In the genomic region with DNA sequence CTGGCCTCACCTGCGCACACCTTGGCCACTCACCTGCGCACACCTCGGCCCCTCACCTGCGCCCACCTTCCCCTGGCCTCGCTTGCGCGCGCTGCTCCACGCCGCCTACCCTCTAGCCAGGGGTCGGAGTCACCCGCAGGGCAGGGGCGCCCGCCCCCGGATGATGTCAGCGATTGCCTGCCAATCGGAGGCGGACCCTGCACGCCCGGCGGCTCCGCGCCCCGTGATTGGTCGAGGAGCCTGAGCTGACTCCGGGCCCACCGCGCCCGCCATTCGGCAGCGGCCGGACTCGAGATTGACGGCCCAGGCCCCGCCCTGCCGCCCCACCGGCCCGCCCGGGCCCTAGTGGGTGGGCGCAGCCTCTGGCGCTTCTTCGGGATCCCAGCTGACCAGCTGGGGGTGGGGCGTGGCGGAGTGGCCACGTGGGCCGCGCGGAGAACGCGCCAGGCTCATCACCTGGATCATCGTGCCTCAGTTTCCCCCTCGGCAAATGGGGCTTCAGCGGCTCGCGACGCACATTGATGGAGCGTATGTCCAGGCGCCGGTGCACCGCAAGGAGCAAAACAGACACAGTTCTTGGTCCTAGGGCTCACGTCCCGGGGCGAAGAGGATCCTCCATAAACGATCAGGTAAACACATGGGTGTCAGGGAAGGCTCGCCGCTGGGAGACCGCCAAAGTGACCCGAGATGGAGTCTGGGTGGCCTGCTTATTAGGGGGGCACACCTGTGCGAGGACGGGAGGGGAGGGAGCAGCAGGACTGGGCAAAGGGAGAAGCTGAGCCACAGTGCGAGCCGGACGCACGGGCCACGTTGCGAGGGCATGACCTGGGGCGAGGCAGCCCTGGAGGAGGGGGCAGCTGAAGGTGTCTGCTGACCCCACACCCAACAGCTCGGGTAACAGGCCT, we compare ENCODE assay signal across 8 cellular contexts. TPM values are rescaled to one million over a fixed set of nuclear protein-coding genes. Genes with fewer than 3 reads are reported as not detected.
DNase-seq lines count a peak whose midpoint lies in the region; ATAC-seq and TF ChIP-seq lines count a peak whose summit lies in the region.

A gene with protein sequence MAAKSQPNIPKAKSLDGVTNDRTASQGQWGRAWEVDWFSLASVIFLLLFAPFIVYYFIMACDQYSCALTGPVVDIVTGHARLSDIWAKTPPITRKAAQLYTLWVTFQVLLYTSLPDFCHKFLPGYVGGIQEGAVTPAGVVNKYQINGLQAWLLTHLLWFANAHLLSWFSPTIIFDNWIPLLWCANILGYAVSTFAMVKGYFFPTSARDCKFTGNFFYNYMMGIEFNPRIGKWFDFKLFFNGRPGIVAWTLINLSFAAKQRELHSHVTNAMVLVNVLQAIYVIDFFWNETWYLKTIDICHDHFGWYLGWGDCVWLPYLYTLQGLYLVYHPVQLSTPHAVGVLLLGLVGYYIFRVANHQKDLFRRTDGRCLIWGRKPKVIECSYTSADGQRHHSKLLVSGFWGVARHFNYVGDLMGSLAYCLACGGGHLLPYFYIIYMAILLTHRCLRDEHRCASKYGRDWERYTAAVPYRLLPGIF (minus strand): TSS at position 137 of the 905 bp plus-strand sequence. CDS start 3,441 bp downstream, outside the sequence.

- CTCF ChIA-PET in naive thymus-derived CD4-positive, alpha-beta T cell (lab: Charles Lee), result no interaction called here

- peak within 1 kb of the TSS; percentile 89 to 98 (median 94) for H3K4me3 Mint-ChIP-seq in naive thymus-derived CD4-positive, alpha-beta T cell
- H3K4me3 Mint-ChIP-seq in stimulated activated naive B cell treated with anti-CD40 and anti-IgM and Interleukin-4, amounts not matched to agents 10 μg/mL and 1 μg/mL and 100 μg/mL, for 72 hours, result peak within 1 kb of the TSS; percentile 92 to 96

- H3K27me3 Mint-ChIP-seq in naive thymus-derived CD4-positive, alpha-beta T cell, result no peaks in the 10 kb centered on the region
- H3K27me3 Mint-ChIP-seq in stimulated activated naive B cell treated with anti-CD40 and anti-IgM and Interleukin-4, amounts not matched to agents 10 μg/mL and 1 μg/mL and 100 μg/mL, for 72 hours, result no peaks in the 10 kb centered on the region

- H3K27ac Mint-ChIP-seq in naive thymus-derived CD4-positive, alpha-beta T cell, result peak within 1 kb of the TSS; percentile 88 to 99 (median 95)
- H3K27ac Mint-ChIP-seq in stimulated activated naive B cell treated with anti-CD40 and anti-IgM and Interleukin-4, amounts not matched to agents 10 μg/mL and 1 μg/mL and 100 μg/mL, for 72 hours, result peak within 1 kb of the TSS; percentile 93

- POLR2A ChIA-PET in naive thymus-derived CD4-positive, alpha-beta T cell (lab: Charles Lee), result no interaction called here

- peaks cover 0 to 24% (median 23%) of the 10 kb centered on the region in 5 donors for H3K36me3 Mint-ChIP-seq in naive thymus-derived CD4-positive, alpha-beta T cell
- peaks cover 34 to 45% of the 10 kb centered on the region in 2 donors for H3K36me3 Mint-ChIP-seq in stimulated activated naive B cell treated with anti-CD40 and anti-IgM and Interleukin-4, amounts not matched to agents 10 μg/mL and 1 μg/mL and 100 μg/mL, for 72 hours

- H3K36me3 ChIP-seq in naive thymus-derived CD4-positive, alpha-beta T cell (ENCODE audit: control insufficient read depth in 2 of 3, insufficient read depth in 3 of 3, low read length in 3 of 3), result peaks cover 0 to 26% (median 0%) of the 10 kb centered on the region in 3 experiments

- no peaks in the 10 kb centered on the region for H3K27me3 ChIP-seq in naive thymus-derived CD4-positive, alpha-beta T cell (ENCODE audit: control insufficient read depth in 2 of 2, insufficient read depth in 2 of 2, low read length in 2 of 2)

- peaks cover 27 to 37% of the 10 kb centered on the region in 2 donors for H3K4me1 ChIP-seq in naive thymus-derived CD4-positive, alpha-beta T cell (ENCODE audit: control insufficient read depth in 2 of 2, insufficient read depth in 2 of 2, low read length in 2 of 2)

- no peaks in the 10 kb centered on the region for H3K9me3 ChIP-seq in naive thymus-derived CD4-positive, alpha-beta T cell (ENCODE audit: control insufficient read depth in 2 of 3, low read length in 3 of 3)

- DNase-seq in EH (ENCODE audit: low read depth) (peak; percentile 94), GOT3 (lab: John Stamatoyannopoulos, UW) (peak; percentile 70), LNCaP clone FGC (ENCODE audit: low read depth) (peak; percentile 76), RPMI8226 (peak; percentile 99), fibroblast of gingiva (ENCODE audit: low read depth) (peak; percentile 94)
- peak; percentile 75 to 91 for DNase-seq in activated T-helper 1 cell treated with anti-CD3 and anti-CD28 coated beads, Interleukin-2, amount 50 U/mL, for 16 hours (ENCODE audit: low read depth in 1 of 2, low spot score in 1 of 2)
- DNase-seq in naive thymus-derived CD4-positive, alpha-beta T cell, result peak; percentile 81 to 96 (median 88)
- peak; percentile 96 for DNase-seq in stimulated activated naive B cell treated with anti-CD40 and anti-IgM and Interleukin-4, amounts not matched to agents 10 μg/mL and 1 μg/mL and 100 μg/mL, for 72 hours

- peak within 1 kb of the TSS; percentile 92 for H3K27ac ChIP-seq in naive thymus-derived CD4-positive, alpha-beta T cell (ENCODE audit: low read depth, low read length)

- intact Hi-C loops in naive thymus-derived CD4-positive, alpha-beta T cell (cut with micrococcal nuclease), result loop anchor here (2.0 to 5.0 kb wide), 2 partner anchors 1178 to 1771 kb away; a partner anchor contains a TSS

- peaks cover 0 to 8% (median 4%) of the 10 kb centered on the region in 11 donors for H3K9me3 Mint-ChIP-seq in naive thymus-derived CD4-positive, alpha-beta T cell
- H3K9me3 Mint-ChIP-seq in stimulated activated naive B cell treated with anti-CD40 and anti-IgM and Interleukin-4, amounts not matched to agents 10 μg/mL and 1 μg/mL and 100 μg/mL, for 72 hours, result peaks cover 3 to 6% of the 10 kb centered on the region in 2 donors

- peaks cover 27 to 58% (median 49%) of the 10 kb centered on the region in 7 donors for H3K4me1 Mint-ChIP-seq in naive thymus-derived CD4-positive, alpha-beta T cell
- peaks cover 38 to 57% of the 10 kb centered on the region in 2 donors for H3K4me1 Mint-ChIP-seq in stimulated activated naive B cell treated with anti-CD40 and anti-IgM and Interleukin-4, amounts not matched to agents 10 μg/mL and 1 μg/mL and 100 μg/mL, for 72 hours

- peak within 1 kb of the TSS; percentile 85 for H3K4me3 ChIP-seq in LNCaP clone FGC (ENCODE audit: low read depth, low read length)
- peak within 1 kb of the TSS; percentile 86 for H3K4me3 ChIP-seq in naive thymus-derived CD4-positive, alpha-beta T cell (ENCODE audit: low read length)

- peak; percentile 85 for ATAC-seq in naive thymus-derived CD4-positive, alpha-beta T cell
- peak; percentile 89 for ATAC-seq in stimulated activated naive B cell treated with anti-CD40 and anti-IgM and Interleukin-4, amounts not matched to agents 10 μg/mL and 1 μg/mL and 100 μg/mL, for 72 hours (replicated peaks)

- no peak for TF ChIP-seq CTCF in LNCaP clone FGC (IDR thresholded peaks at IDR 0.05; ENCODE audit: control insufficient read depth, extremely low read depth, insufficient read depth)

RNA-seq across cellular contexts. Expression of the gene that starts here (rescaled TPM):
- 10 to 100 TPM; 14.7 to 46.1 (median 19.6) TPM for total RNA-seq in naive thymus-derived CD4-positive, alpha-beta T cell
- 10 to 100 TPM; 22.2 to 25.6 TPM for polyA plus RNA-seq in naive thymus-derived CD4-positive, alpha-beta T cell

Comparison
In these comparisons a context has a peak if more than half of its experiments do, and no peak if none do; other contexts are left out.
1. Peak in every context shown above with its lines: DNase-seq, ATAC-seq, H3K4me3 ChIP-seq and H3K27ac ChIP-seq.